In the genomic region with DNA sequence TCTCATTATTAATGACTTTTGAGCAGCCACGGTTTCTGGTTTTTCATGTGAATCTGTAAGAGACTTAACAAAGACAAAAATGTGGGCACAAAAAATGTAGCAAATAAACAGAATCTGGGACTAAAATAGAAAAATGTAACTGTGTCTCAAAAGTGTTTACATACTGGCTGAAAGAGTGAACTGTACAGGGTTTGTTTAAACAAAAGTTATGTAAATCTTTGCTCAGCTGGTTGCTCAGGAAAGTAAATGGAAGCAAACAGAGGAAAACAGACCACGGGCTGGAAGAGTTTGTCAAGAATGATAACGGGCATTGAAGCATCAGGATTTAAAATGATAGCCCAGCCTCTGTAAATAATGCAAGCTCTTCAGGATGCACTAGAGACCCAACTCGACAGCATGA, we compare ENCODE assay signal across 12 cellular contexts.
"Had no signal": no experiment of that assay in that cellular context is flagged by ENCODE, and none has a peak within 500 bp of the region (broad histone marks: within the 10 kb centered on the region; RNA-seq: fewer than 3 reads in every experiment).

No MANE protein-coding gene starts in this region.

- DNase-seq: activated naive CD4-positive, alpha-beta T cell treated with anti-CD3 and anti-CD28 coated beads, Interleukin-2, amount 50 U/mL, for 16 hours; activated T-cell treated with anti-CD3 and anti-CD28 coated beads, Interleukin-2, amount 50 U/mL, for 1 hour; adrenal gland; caudate nucleus; colonic mucosa; effector memory CD4-positive, alpha-beta T cell; erythroblast; hypothalamus; naive thymus-derived CD8-positive, alpha-beta T cell; posterior cingulate gyrus; right cardiac atrium had no signal

- ATAC-seq: naive thymus-derived CD8-positive, alpha-beta T cell; right cardiac atrium; stimulated activated effector memory CD8-positive, alpha-beta T cell treated with anti-CD3 and anti-CD28 coated beads, Interleukin-12 subunit alpha, Interleukin-12 subunit beta, amount 100 ng/mL, for 72 hours had no signal
